In the genomic region with DNA sequence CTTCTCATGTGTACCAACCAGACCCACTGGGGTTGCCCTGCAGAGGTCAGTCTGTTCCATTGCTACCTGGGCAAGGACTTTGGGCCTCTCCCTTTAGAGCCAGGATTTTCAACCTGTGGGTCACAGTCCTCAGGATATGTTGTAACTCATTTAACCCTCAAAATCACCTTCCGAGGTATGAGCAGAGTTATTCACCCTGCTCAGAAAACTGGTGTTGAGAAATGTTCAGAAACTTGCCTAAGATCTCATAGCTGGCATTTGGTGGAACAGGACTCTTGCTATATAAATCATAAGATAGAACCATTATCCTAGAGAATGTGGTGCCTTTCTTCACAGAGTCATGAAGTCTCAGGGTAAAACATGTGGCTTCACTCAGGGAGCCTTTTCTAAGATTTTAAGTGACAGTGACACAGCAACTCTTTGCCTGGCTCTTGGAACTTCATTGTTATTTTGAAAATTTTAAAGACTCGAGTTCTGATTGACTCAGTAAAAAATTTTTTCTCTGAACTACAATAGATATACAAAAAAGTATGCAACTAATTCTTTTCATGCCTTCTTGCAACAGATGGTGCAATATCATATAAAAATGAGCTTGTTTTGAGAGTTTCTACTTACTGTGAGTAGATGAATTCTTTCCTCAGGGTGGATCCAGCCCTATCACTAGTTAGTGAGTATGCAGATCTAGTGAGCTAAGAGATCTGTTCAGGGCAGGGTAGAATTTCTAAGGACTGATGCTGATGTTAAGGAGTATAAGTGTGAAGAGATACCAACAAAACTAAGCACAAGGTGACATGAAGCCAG, we compare ENCODE assay signal across 17 cellular contexts. TPM values are rescaled to one million over a fixed set of nuclear protein-coding genes. Genes with fewer than 3 reads are reported as not detected.
A peak's percentile ranks its signal among the peaks of the same experiment; 100 is the strongest.
DNase-seq lines count a peak whose midpoint lies in the region; ATAC-seq, FAIRE-seq and TF ChIP-seq lines count a peak whose summit lies in the region.
"Had no signal": no experiment of that assay in that cellular context is flagged by ENCODE, and none has a peak within 500 bp of the region (broad histone marks: within the 10 kb centered on the region; RNA-seq: fewer than 3 reads in every experiment).

No MANE protein-coding gene starts in this region.

- peak overlapping the region; percentile 60; the same call in 1 of the 2 replicates for H3K27ac Mint-ChIP-seq in GM23338
- H3K27ac Mint-ChIP-seq: activated CD8-positive, alpha-beta memory T cell treated with anti-CD3 and anti-CD28 coated beads, Interleukin-2, amount 10 ng/mL, durations not matched to agents 7 days and 5 days; activated naive CD4-positive, alpha-beta T cell treated with anti-CD3 and anti-CD28 coated beads for 36 hours had no signal

- FAIRE-seq in keratinocyte (lab: Jason Lieb, UNC) (peak; percentile 39), pancreas (lab: Jason Lieb, UNC) (no peak)
- FAIRE-seq: TTC549 had no signal

- H3K9me3 Mint-ChIP-seq in GM23338, result no peaks in the 10 kb centered on the region
- H3K9me3 Mint-ChIP-seq: activated naive CD4-positive, alpha-beta T cell treated with anti-CD3 and anti-CD28 coated beads for 36 hours; neural crest cell had no signal

- H3K79me2 ChIP-seq in GM23338 (replicated peaks; ENCODE audit: insufficient read depth) (no peaks in the 10 kb centered on the region), mammary epithelial cell (ENCODE audit: insufficient read depth, low read length) (peaks cover 77% of the 10 kb centered on the region), keratinocyte (ENCODE audit: control insufficient read depth, insufficient read depth, low read length) (peaks cover 33% of the 10 kb centered on the region), smooth muscle cell (ENCODE audit: low read depth) (peaks cover 18% of the 10 kb centered on the region)

- H3K4me3 ChIP-seq in GM23338 (no peak overlapping the region), mammary epithelial cell (replicated peaks in 1 of 3; ENCODE audit: insufficient read depth in 1 of 3, low read depth in 2 of 3, low read length in 3 of 3) (no peak overlapping the region), keratinocyte (ENCODE audit: control insufficient read depth in 2 of 3, extremely low read depth in 1 of 3, insufficient read depth in 2 of 3, low read depth in 1 of 3, low read length in 3 of 3) (no peak overlapping the region), smooth muscle cell (no peak overlapping the region), pancreas (no peak overlapping the region)
- H3K4me3 ChIP-seq: HAP-1 had no signal

- H3F3A ChIP-seq in GM23338 (replicated peaks; ENCODE audit: low read depth) (no peaks in the 10 kb centered on the region), smooth muscle cell (ENCODE audit: low read depth) (no peaks in the 10 kb centered on the region)

- H3K9ac ChIP-seq in mammary epithelial cell (ENCODE audit: insufficient read depth, low read length) (no peak overlapping the region), keratinocyte (ENCODE audit: control insufficient read depth, extremely low read depth, insufficient read depth, low read length) (no peak overlapping the region), smooth muscle cell (ENCODE audit: low read depth) (no peak overlapping the region)

- H3K27me3 ChIP-seq in GM23338 (ENCODE audit: insufficient read depth) (no peaks in the 10 kb centered on the region), mammary epithelial cell (ENCODE audit: insufficient read depth, low read length) (no peaks in the 10 kb centered on the region), keratinocyte (ENCODE audit: control insufficient read depth, extremely low read depth, insufficient read depth, low read length) (no peaks in the 10 kb centered on the region), smooth muscle cell (ENCODE audit: low read depth) (no peaks in the 10 kb centered on the region), pancreas (no peaks in the 10 kb centered on the region)

- no peaks in the 10 kb centered on the region for H3K9me1 ChIP-seq in keratinocyte (ENCODE audit: control insufficient read depth, extremely low read depth, insufficient read depth, low read length)

- H2AFZ ChIP-seq in GM23338 (no peak overlapping the region), mammary epithelial cell (ENCODE audit: low read depth, low read length) (no peak overlapping the region), keratinocyte (ENCODE audit: control insufficient read depth, low read length) (no peak overlapping the region), smooth muscle cell (ENCODE audit: low read depth) (no peak overlapping the region)

- H3K9me2 ChIP-seq in GM23338 (ENCODE audit: insufficient read depth), result no peaks in the 10 kb centered on the region

- H3K4me2 ChIP-seq in GM23338, result no peak overlapping the region
- H3K4me2 ChIP-seq in mammary epithelial cell (ENCODE audit: insufficient read depth, low read depth, low read length), result no peak overlapping the region
- H3K4me2 ChIP-seq in keratinocyte (ENCODE audit: control insufficient read depth, extremely low read depth, insufficient read depth, low read depth, low read length), result no peak overlapping the region
- H3K4me2 ChIP-seq in smooth muscle cell, result no peak overlapping the region

- H4K20me1 ChIP-seq in GM23338 (replicated peaks; ENCODE audit: insufficient read depth) (no peaks in the 10 kb centered on the region), mammary epithelial cell (ENCODE audit: insufficient read depth, low read length) (no peaks in the 10 kb centered on the region), keratinocyte (ENCODE audit: control insufficient read depth, extremely low read depth, insufficient read depth, low read length) (no peaks in the 10 kb centered on the region), smooth muscle cell (ENCODE audit: low read depth) (peaks cover 18% of the 10 kb centered on the region)

- TF ChIP-seq CTCF in GM23338 (conservative IDR thresholded peaks at IDR 0.05; ENCODE audit: low read depth in 2 of 2) (0 out of 4 replicates have a peak, but pooled peaks of 1 of the 2 experiments have one; percentile 9), mammary epithelial cell (conservative IDR thresholded peaks at IDR 0.05 in 1 of 2, IDR thresholded peaks at IDR 0.05 in 1 of 2; ENCODE audit: extremely low read depth in 1 of 2, insufficient read depth in 1 of 2, low read depth in 1 of 2, low read length in 2 of 2) (peak in 1 of 2 donors; percentile 35), keratinocyte (optimal IDR thresholded peaks at IDR 0.05 in 1 of 3, IDR thresholded peaks at IDR 0.05 in 1 of 3, conservative IDR thresholded peaks at IDR 0.05 in 1 of 3; ENCODE audit: extremely low read depth in 1 of 3, insufficient read depth in 2 of 3, low read length in 3 of 3) (no peak), smooth muscle cell (IDR thresholded peaks at IDR 0.05; ENCODE audit: borderline replicate concordance, insufficient read depth, poor library complexity, severe bottlenecking) (no peak), pancreas (IDR thresholded peaks at IDR 0.05) (no peak)

- DNase-seq in GM23338 (ENCODE audit: low spot score) (no peak), mammary epithelial cell (peak; percentile 56), keratinocyte (ENCODE audit: low read depth, low spot score) (no peak), smooth muscle cell (lab: John Stamatoyannopoulos, UW; ENCODE audit: unreplicated experiment) (no peak), OCI-M1 (lab: John Stamatoyannopoulos, UW) (no peak), amygdala (lab: John Stamatoyannopoulos, UW) (no peak), pancreas (no peak), DMS79 (lab: John Stamatoyannopoulos, UW) (no peak)
- DNase-seq: activated CD8-positive, alpha-beta memory T cell treated with anti-CD3 and anti-CD28 coated beads, Interleukin-2, amount 10 ng/mL, durations not matched to agents 7 days and 5 days; activated naive CD4-positive, alpha-beta T cell treated with anti-CD3 and anti-CD28 coated beads for 36 hours; glutamatergic neuron; left cardiac atrium; NK-92 treated with Interleukin-12 subunit alpha and Interleukin-12 subunit beta, amount 100 ng/mL, for 24 hours had no signal

- WGBS in mammary epithelial cell (ENCODE audit: low coverage, missing lambda C conversion rate), result 59% methylated on average over 2 of the region's 2 CpGs
- 79% methylated on average over 2 of the region's 2 CpGs for WGBS in smooth muscle cell (ENCODE audit: low lambda C conversion rate)
- WGBS in pancreas, 2 donors, result 86 to 90% methylated on average over 2 of the region's 2 CpGs

- H3K4me1 Mint-ChIP-seq in GM23338, result peaks cover 4% of the 10 kb centered on the region; the same call in 1 of the 3 replicates
- H3K4me1 Mint-ChIP-seq: neural crest cell had no signal

- H3K36me3 Mint-ChIP-seq in GM23338 (ENCODE audit: low read depth), result no peaks in the 10 kb centered on the region

- no peak overlapping the region for H3K27ac ChIP-seq in GM23338 (ENCODE audit: low read depth)
- peak overlapping the region; percentile 62 for H3K27ac ChIP-seq in mammary epithelial cell (ENCODE audit: insufficient read depth, low read depth, low read length)
- peak overlapping the region; percentile 51 for H3K27ac ChIP-seq in keratinocyte (ENCODE audit: control insufficient read depth, insufficient read depth, low read length)
- peak overlapping the region; percentile 29 for H3K27ac ChIP-seq in smooth muscle cell (ENCODE audit: low read depth)
- no peak overlapping the region for H3K27ac ChIP-seq in pancreas
- H3K27ac ChIP-seq: HL-60 had no signal

- in situ Hi-C loops in mammary epithelial cell (cut with MboI; ENCODE audit: low sequenced_read_pairs in 2 of 2), result no loop called here

- BruUV-seq in mammary epithelial cell (replicated peaks; lab: Mats Ljungman, UMichigan), result TSS peak; percentile 61

- intact Hi-C loops in mammary epithelial cell (cut with micrococcal nuclease), result loop anchor here (1.0 to 2.0 kb wide), 2 partner anchors 11 to 43 kb away; no protein-coding TSS in a partner anchor
- intact Hi-C loops in pancreas (cut with DNase I), result no loop called here

- dilution Hi-C loops in mammary epithelial cell (cut with HindIII; ENCODE audit: low sequenced_read_pairs), result no loop called here
- dilution Hi-C loops in keratinocyte (cut with MboI; ENCODE audit: extremely low pct_ligation_motif_present, low sequenced_read_pairs), result no loop called here

- H3K4me1 ChIP-seq in GM23338 (ENCODE audit: insufficient read depth) (no peaks in the 10 kb centered on the region), mammary epithelial cell (ENCODE audit: insufficient read depth, low read length) (peaks cover 25% of the 10 kb centered on the region), keratinocyte (ENCODE audit: control insufficient read depth, extremely low read depth, insufficient read depth, low read length) (peaks cover 21% of the 10 kb centered on the region), smooth muscle cell (ENCODE audit: low read depth) (no peaks in the 10 kb centered on the region), pancreas (peaks cover 0 to 5% (median 0%) of the 10 kb centered on the region in 3 donors)
- H3K4me1 ChIP-seq: HAP-1 had no signal

- H3K36me3 ChIP-seq in GM23338 (ENCODE audit: insufficient read depth) (no peaks in the 10 kb centered on the region), mammary epithelial cell (ENCODE audit: insufficient read depth, low read length) (no peaks in the 10 kb centered on the region), keratinocyte (ENCODE audit: control insufficient read depth in 2 of 2, extremely low read depth in 1 of 2, insufficient read depth in 2 of 2, low read length in 2 of 2) (peaks cover 4 to 6% of the 10 kb centered on the region in 2 experiments), smooth muscle cell (ENCODE audit: low read depth) (no peaks in the 10 kb centered on the region), pancreas (no peaks in the 10 kb centered on the region)
- H3K36me3 ChIP-seq: HAP-1 had no signal

- H3K27me3 Mint-ChIP-seq in GM23338 (ENCODE audit: insufficient read depth, low read depth, poor library complexity), result peaks cover 4% of the 10 kb centered on the region
- H3K27me3 Mint-ChIP-seq: activated CD8-positive, alpha-beta memory T cell treated with anti-CD3 and anti-CD28 coated beads, Interleukin-2, amount 10 ng/mL, durations not matched to agents 7 days and 5 days had no signal

- CTCF ChIA-PET in mammary epithelial cell (lab: Charles Lee; ENCODE audit: low non-redundant PET), result interaction anchor here (0.6 to 1.0 kb wide), 3 partner anchors 10 to 62 kb away, joined by 3 read pairs; no protein-coding TSS in a partner anchor

- H3K9me3 ChIP-seq in mammary epithelial cell (replicated peaks; ENCODE audit: insufficient read depth, low read length) (no peaks in the 10 kb centered on the region), keratinocyte (ENCODE audit: control insufficient read depth, low read depth, low read length) (no peaks in the 10 kb centered on the region), smooth muscle cell (replicated peaks; ENCODE audit: low read depth) (no peaks in the 10 kb centered on the region), pancreas (no peaks in the 10 kb centered on the region)
- H3K9me3 ChIP-seq: HAP-1 had no signal

- ATAC-seq in GM23338 (no peak), pancreas (no peak)
- ATAC-seq: activated CD8-positive, alpha-beta memory T cell treated with anti-CD3 and anti-CD28 coated beads, Interleukin-2, amount 10 ng/mL, durations not matched to agents 7 days and 5 days had no signal

- no peak overlapping the region for H3K4me3 Mint-ChIP-seq in GM23338
- H3K4me3 Mint-ChIP-seq: activated CD8-positive, alpha-beta memory T cell treated with anti-CD3 and anti-CD28 coated beads, Interleukin-2, amount 10 ng/mL, durations not matched to agents 7 days and 5 days; activated naive CD4-positive, alpha-beta T cell treated with anti-CD3 and anti-CD28 coated beads for 36 hours; neural crest cell had no signal

RNA-seq across cellular contexts. Expression of a gene that starts 29.5 kb away (rescaled TPM):
- total RNA-seq in GM23338 (2014; rRNA removed; shearing (Covaris generic)), result 26.4 and 37.9 TPM in 2 replicates
- polyA plus RNA-seq in GM23338 (2016; fragmentation: Nextera tagmentation; extraction: Ambion mirVana) (53.0 and 57.7 TPM in 2 replicates), mammary epithelial cell (339 TPM), keratinocyte (148 to 343 TPM (median 238 TPM) in 3 replicates), smooth muscle cell (76.2 and 124 TPM in 2 replicates), pancreas (10 to 100 TPM; 26.5 to 37.5 TPM)
- total RNA-seq in mammary epithelial cell (100 to 1,000 TPM; 397 to 459 TPM), smooth muscle cell (182 and 189 TPM in 2 replicates), pancreas (100 to 1,000 TPM in 1 of 6 donors, 10 to 100 TPM in 5; 56.4 to 100 (median 68.1) TPM)
- polyA minus RNA-seq in mammary epithelial cell (359 TPM), keratinocyte (62.9 to 205 TPM (median 111 TPM) in 3 replicates)
- 1,030 TPM for polyA plus RNA-seq in keratinocyte (2011; ENCODE audit: low read depth)
- polyA plus RNA-seq in keratinocyte (2011; cell fraction: cytosol; rRNA removed), result 209 and 268 TPM in 2 replicates
- polyA plus RNA-seq in keratinocyte (2011; cell fraction: nucleus; rRNA removed), result 383 and 505 TPM in 2 replicates
- 252 and 292 TPM in 2 replicates for polyA plus RNA-seq in keratinocyte (2012; ENCODE audit: low replicate concordance)
- polyA minus RNA-seq in keratinocyte (2011; cell fraction: cytosol; rRNA and poly(A)+ RNA removed), result 227 TPM
- polyA minus RNA-seq in keratinocyte (2011; cell fraction: nucleus; rRNA and poly(A)+ RNA removed), result 331 and 508 TPM in 2 replicates

Comparison
In these comparisons a context has a peak if more than half of its experiments do, and no peak if none do; other contexts are left out.
1. H3K27ac ChIP-seq: peak in mammary epithelial cell (single experiment), keratinocyte (single experiment) and smooth muscle cell (single experiment); none in GM23338 (single experiment) and pancreas (0 of 4).